ENCODE assay signal across 15 cellular contexts in the genomic region with DNA sequence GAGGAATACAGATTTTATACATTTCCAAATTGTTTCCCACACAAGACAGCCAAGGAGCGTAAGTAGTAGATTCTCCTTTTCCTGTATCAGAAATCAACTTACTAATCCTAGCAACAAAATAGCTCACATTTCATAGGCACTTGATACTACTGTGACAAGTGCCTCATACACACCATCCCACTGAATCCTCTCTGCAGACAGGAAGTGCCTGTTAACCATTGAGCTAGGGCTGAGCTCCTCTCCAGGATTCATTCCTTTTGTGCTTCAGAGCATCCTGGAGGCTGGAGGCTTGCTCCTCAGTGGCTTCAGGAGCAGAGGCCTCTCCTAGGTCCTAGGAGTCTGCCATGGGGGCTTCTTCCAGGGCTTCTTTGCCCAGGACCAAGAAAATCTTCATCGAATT. TPM values are rescaled to one million over a fixed set of nuclear protein-coding genes. Genes with fewer than 3 reads are reported as not detected.
DNase-seq lines count a peak whose midpoint lies in the region; ATAC-seq and TF ChIP-seq lines count a peak whose summit lies in the region.
"Had no signal": no experiment of that assay in that cellular context is flagged by ENCODE, and none has a peak within 500 bp of the region (broad histone marks: within the 10 kb centered on the region; RNA-seq: fewer than 3 reads in every experiment).

No MANE protein-coding gene starts in this region.

- H3K79me1 ChIP-seq in IMR-90 (ENCODE audit: low read depth in 1 of 2, low read length in 2 of 2), result no peaks in the 10 kb centered on the region

- H3K4ac ChIP-seq in IMR-90 (ENCODE audit: low read depth, low read length), result no peak overlapping the region

- H3K14ac ChIP-seq in IMR-90 (replicated peaks; ENCODE audit: low read depth, low read length), result no peak overlapping the region

- no peak overlapping the region for H2BK120ac ChIP-seq in IMR-90 (ENCODE audit: low read depth, low read length)

- no peak overlapping the region for H3K18ac ChIP-seq in IMR-90 (ENCODE audit: low read depth, low read length)

- CTCF ChIA-PET in SK-N-SH (lab: Yijun Ruan, JAX) (interaction anchor here (0.9 to 2.9 kb wide), 4 partner anchors 10 to 887 kb away, joined by 4 to 20 read pairs (median 6); no protein-coding TSS in a partner anchor), IMR-90 (lab: Yijun Ruan, JAX) (interaction anchor here (2.2 kb wide), 1 partner anchor 11 kb away, joined by 7 read pairs; no protein-coding TSS in a partner anchor)

- TF ChIP-seq CTCF in SK-N-SH (IDR thresholded peaks at IDR 0.05) (no peak), IMR-90 (conservative IDR thresholded peaks at IDR 0.05; ENCODE audit: low read depth, low read length) (no peak)

- no peak overlapping the region for H2BK5ac ChIP-seq in IMR-90 (ENCODE audit: low read depth, low read length, poor library complexity, severe bottlenecking)

- no peak overlapping the region for H2BK20ac ChIP-seq in IMR-90 (ENCODE audit: low read depth, low read length)

- H2AK9ac ChIP-seq in IMR-90 (replicated peaks; ENCODE audit: low read depth, low read length, poor library complexity), result no peak overlapping the region

- H3K36me3 ChIP-seq in SK-N-SH (replicated peaks in 1 of 2; ENCODE audit: control insufficient read depth in 1 of 2, insufficient read depth in 2 of 2, low read length in 1 of 2), result no peaks in the 10 kb centered on the region
- H3K36me3 ChIP-seq in IMR-90 (ENCODE audit: control insufficient read depth, insufficient read depth, low read length), result no peaks in the 10 kb centered on the region

- no peaks in the 10 kb centered on the region for H3K79me2 ChIP-seq in SK-N-SH (ENCODE audit: insufficient read depth)

- no peaks in the 10 kb centered on the region for H3F3A ChIP-seq in SK-N-SH (replicated peaks; ENCODE audit: insufficient read depth)

- H3K9me3 ChIP-seq in SK-N-SH (no peaks in the 10 kb centered on the region), IMR-90 (ENCODE audit: control insufficient read depth, insufficient read depth, low read length) (peaks cover 3% of the 10 kb centered on the region; the same call in 1 of the 2 replicates)
- H3K9me3 ChIP-seq: A549 had no signal

- H3K4me1 ChIP-seq in SK-N-SH (ENCODE audit: control insufficient read depth in 1 of 2, insufficient read depth in 2 of 2, low read depth in 1 of 2, low read length in 1 of 2) (no peaks in the 10 kb centered on the region), IMR-90 (ENCODE audit: control insufficient read depth, insufficient read depth, low read length) (no peaks in the 10 kb centered on the region)
- H3K4me1 ChIP-seq: A549 had no signal

- H2BK15ac ChIP-seq in IMR-90 (ENCODE audit: low read depth, low read length), result no peak overlapping the region

- H3K4me2 ChIP-seq in SK-N-SH, result no peak overlapping the region
- H3K4me2 ChIP-seq in IMR-90 (ENCODE audit: low read depth, low read length), result no peak overlapping the region
- H3K4me2 ChIP-seq: A549 had no signal

- intact Hi-C loops in IMR-90 (cut with micrococcal nuclease), result no loop called here

- TF ChIP-seq RAD21 in SK-N-SH (IDR thresholded peaks at IDR 0.05; ENCODE audit: low read length), result no peak
- TF ChIP-seq RAD21 in IMR-90 (IDR thresholded peaks at IDR 0.05; ENCODE audit: low read length), result no peak

- in situ Hi-C loops in IMR-90 (cut with MboI; ENCODE audit: low sequenced_read_pairs), result loop anchor here (25.0 kb wide), 1 partner anchor 564 kb away; a partner anchor contains a TSS

- H4K5ac ChIP-seq in IMR-90 (ENCODE audit: low read depth, low read length), result no peak overlapping the region

- TF ChIP-seq EP300 in SK-N-SH (IDR thresholded peaks at IDR 0.05; ENCODE audit: borderline replicate concordance in 1 of 2, low read depth in 1 of 2, low read length in 1 of 2), result no peak

- H4K8ac ChIP-seq in IMR-90 (ENCODE audit: low read depth in 2 of 2, low read length in 2 of 2), result no peak overlapping the region

- H3K4me3 ChIP-seq in SK-N-SH (ENCODE audit: low read depth in 2 of 2, low read length in 1 of 2), result no peak overlapping the region
- no peak overlapping the region for H3K4me3 ChIP-seq in IMR-90 (ENCODE audit: insufficient read depth, low read depth, low read length)
- H3K4me3 ChIP-seq: A549 had no signal

- H3K9ac ChIP-seq in SK-N-SH, result no peak overlapping the region
- H3K9ac ChIP-seq in IMR-90 (ENCODE audit: low read depth, low read length), result no peak overlapping the region

- H3K27ac ChIP-seq in SK-N-SH (ENCODE audit: low read depth in 2 of 2, low read length in 1 of 2) (no peak overlapping the region), IMR-90 (ENCODE audit: insufficient read depth, low read length) (no peak overlapping the region)
- H3K27ac ChIP-seq: A549 had no signal

- no peaks in the 10 kb centered on the region for H3K9me1 ChIP-seq in IMR-90 (ENCODE audit: insufficient read depth, low read length)

- H2AK5ac ChIP-seq in IMR-90 (ENCODE audit: low read depth, low read length), result no peak overlapping the region

- no peak overlapping the region for H3K56ac ChIP-seq in IMR-90 (ENCODE audit: extremely low read depth, insufficient read depth, low read length)

- TF ChIP-seq POLR2A in IMR-90 (IDR thresholded peaks at IDR 0.05; ENCODE audit: low read depth, low read length), result no peak

- dilution Hi-C loops in IMR-90 (cut with HindIII; ENCODE audit: low sequenced_read_pairs, unreplicated experiment), result no loop called here

- no peaks in the 10 kb centered on the region for H3K9me2 ChIP-seq in SK-N-SH

- H2AFZ ChIP-seq in SK-N-SH (ENCODE audit: low read depth), result no peak overlapping the region
- no peak overlapping the region for H2AFZ ChIP-seq in IMR-90 (replicated peaks; ENCODE audit: low read length, poor library complexity)

- 0 out of 3 replicates have a peak, but pooled peaks have one; percentile 24 for ATAC-seq in SK-N-SH treated with all-trans-retinoic acid at 6 μM for 48 hours
- ATAC-seq in IMR-90 (ENCODE audit: low read depth), result peak; percentile 37; the same call in 1 of the 2 replicates
- ATAC-seq: A549, PC-3, T-cell had no signal

- H3K23ac ChIP-seq in IMR-90 (ENCODE audit: low read depth, low read length), result no peak overlapping the region

- DNase-seq in SK-N-SH (no peak), IMR-90 (no peak), NCI-H69 (lab: John Stamatoyannopoulos, UW) (peak; percentile 42), GF-D8 (lab: John Stamatoyannopoulos, UW) (no peak), NCI-H146 treated with DMSO at 0.1 percent for 48 hours (lab: John Stamatoyannopoulos, UW; ENCODE audit: unreplicated experiment) (no peak)
- DNase-seq in central memory CD4-positive, alpha-beta T cell, result no peak
- DNase-seq: AML-193, EL, HCEC 1CT, NCI-H1436, NCI-H524, PC-3, T-cell had no signal

- H4K91ac ChIP-seq in IMR-90 (ENCODE audit: insufficient read depth, low read depth, low read length), result no peak overlapping the region

- H4K20me1 ChIP-seq in SK-N-SH (ENCODE audit: insufficient read depth), result no peaks in the 10 kb centered on the region
- no peaks in the 10 kb centered on the region for H4K20me1 ChIP-seq in IMR-90 (ENCODE audit: insufficient read depth, low read length)

- H3K27me3 ChIP-seq in SK-N-SH (ENCODE audit: insufficient read depth) (no peaks in the 10 kb centered on the region; the same call in 1 of the 2 replicates), IMR-90 (ENCODE audit: control insufficient read depth, insufficient read depth, low read length) (peaks cover 9% of the 10 kb centered on the region)

- no TSS peak for BruUV-seq in IMR-90 (replicated peaks; lab: Mats Ljungman, UMichigan)

- WGBS in SK-N-SH (ENCODE audit: low lambda C conversion rate), result 54% methylated on average over 2 of the region's 2 CpGs
- WGBS in IMR-90 (ENCODE audit: extremely low coverage in 2 of 2, insufficient read length in 1 of 2), 2 experiments, result no CpG with 5 or more reads among the region's 2 CpGs

- POLR2A ChIA-PET in SK-N-SH (lab: Yijun Ruan, JAX), result no interaction called here
- POLR2A ChIA-PET in IMR-90 (lab: Charles Lee; ENCODE audit: unreplicated experiment), result interaction anchor here (0.5 kb wide), 1 partner anchor 403 kb away, joined by 4 read pairs; no protein-coding TSS in a partner anchor

TF ChIP-seq in SK-N-SH treated with all-trans-retinoic acid at 6 μM for 48 hours, 23 proteins besides CTCF, POLR2A, EP300 and RAD21:
- no peak for TF ChIP-seq ZFP3 (CRISPR knock-in tag; IDR thresholded peaks at IDR 0.05)
- no peak for TF ChIP-seq CSDC2 (CRISPR knock-in tag; IDR thresholded peaks at IDR 0.05)
- no peak for TF ChIP-seq OSR1 (CRISPR knock-in tag; IDR thresholded peaks at IDR 0.05)
TF ChIP-seq in SK-N-SH treated with all-trans-retinoic acid at 6 μM for 48 hours: peak in this region for 0.

TF ChIP-seq in SK-N-SH, 30 proteins besides CTCF, POLR2A, EP300 and RAD21 (continues in another document):
- no peak for TF ChIP-seq JUND (IDR thresholded peaks at IDR 0.05)
- no peak for TF ChIP-seq CHD2 (IDR thresholded peaks at IDR 0.05; ENCODE audit: low read length, partially characterized antibody)
- TF ChIP-seq NRF1 (IDR thresholded peaks at IDR 0.05; ENCODE audit: low read depth, low read length), result no peak
- no peak for TF ChIP-seq TAF1 (IDR thresholded peaks at IDR 0.05; ENCODE audit: borderline replicate concordance, low read depth, low read length)

TF ChIP-seq in IMR-90, 13 proteins besides CTCF, POLR2A, EP300 and RAD21:
- no peak for TF ChIP-seq MXI1 (IDR thresholded peaks at IDR 0.05; ENCODE audit: borderline replicate concordance, low read depth, low read length)
- no peak for TF ChIP-seq MAFK (IDR thresholded peaks at IDR 0.05; ENCODE audit: low read depth, low read length)
TF ChIP-seq in IMR-90: peak in this region for 0.

RNA-seq across cellular contexts. Expression of a gene that starts 20.8 kb away (rescaled TPM):
- 0.41 and 0.76 TPM in 2 replicates for polyA plus RNA-seq in SK-N-SH (2012; rRNA removed)
- 0.64 and 0.73 TPM in 2 replicates for polyA plus RNA-seq in SK-N-SH (2012; cell fraction: cytosol; rRNA removed)
- 1.3 TPM in 2 replicates for polyA plus RNA-seq in SK-N-SH (2012; cell fraction: nucleus; rRNA removed)
- 0.54 and 0.56 TPM in 2 replicates for total RNA-seq in IMR-90 (2012; rRNA removed)
- polyA plus RNA-seq in IMR-90 (2012; rRNA removed), result 0.13 and 0.26 TPM in 2 replicates
- polyA plus RNA-seq in IMR-90 (2012; cell fraction: cytosol; rRNA removed), result 0.14 and 0.31 TPM in 2 replicates
- 0.18 and 0.20 TPM in 2 replicates for polyA plus RNA-seq in IMR-90 (2012; cell fraction: nucleus; rRNA removed; ENCODE audit: low replicate concordance)

RNA-seq across cellular contexts. Expression of a gene that starts 53.8 kb away (rescaled TPM):
- polyA plus RNA-seq in SK-N-SH (2012; rRNA removed) (6.9 and 10.0 TPM in 2 replicates), IMR-90 (2012; rRNA removed) (5.6 and 7.6 TPM in 2 replicates)
- polyA plus RNA-seq in SK-N-SH (2012; cell fraction: cytosol; rRNA removed), result 10.5 and 11.7 TPM in 2 replicates
- polyA plus RNA-seq in SK-N-SH (2012; cell fraction: nucleus; rRNA removed), result 6.6 and 13.3 TPM in 2 replicates
- total RNA-seq in IMR-90 (2012; rRNA removed), result 20.8 and 38.3 TPM in 2 replicates
- 0.90 and 1.6 TPM in 2 replicates for polyA plus RNA-seq in IMR-90 (2012; cell fraction: cytosol; rRNA removed)
- polyA plus RNA-seq in IMR-90 (2012; cell fraction: nucleus; rRNA removed; ENCODE audit: low replicate concordance), result 1.8 and 10.5 TPM in 2 replicates
